Comparison of ENCODE assay signal across 8 cellular contexts in genomic region chr17:49191407-49191916, GRCh38. TPM values are rescaled to one million over a fixed set of nuclear protein-coding genes. Genes with fewer than 3 reads are reported as not detected.
DNase-seq lines count a peak whose midpoint lies in the region; ATAC-seq and TF ChIP-seq lines count a peak whose summit lies in the region.

No MANE protein-coding gene starts in this region.

- H2BK12ac ChIP-seq in neuronal stem cell (ENCODE audit: low read length), result no peak overlapping the region

- H2BK5ac ChIP-seq in neuronal stem cell (ENCODE audit: low read length), result peak overlapping the region; percentile 99

- H3K79me2 ChIP-seq in OCI-LY3 (ENCODE audit: low read length), result no peaks in the 10 kb centered on the region

- H3K4me3 ChIP-seq in BLaER1 (peak overlapping the region; percentile 88), OCI-LY3 (ENCODE audit: low read length) (peak overlapping the region; percentile 90), ectodermal cell (ENCODE audit: insufficient read depth, low read depth, low read length) (peak overlapping the region; percentile 90), neuronal stem cell (ENCODE audit: low read length in 2 of 2) (peak overlapping the region; percentile 79 to 95)

- H3K9me3 ChIP-seq in BLaER1 (peaks cover 7% of the 10 kb centered on the region), OCI-LY3 (ENCODE audit: insufficient read depth, low read length) (no peaks in the 10 kb centered on the region), ectodermal cell (ENCODE audit: control insufficient read depth, low read length) (no peaks in the 10 kb centered on the region), neuronal stem cell (replicated peaks in 1 of 2; ENCODE audit: control insufficient read depth in 2 of 2, insufficient read depth in 1 of 2, low read depth in 1 of 2, low read length in 2 of 2) (no peaks in the 10 kb centered on the region)

- H3K27ac ChIP-seq in BLaER1 (peak overlapping the region; percentile 100), OCI-LY3 (ENCODE audit: low read length) (peak overlapping the region; percentile 95), ectodermal cell (ENCODE audit: insufficient read depth, low read depth, low read length, poor library complexity, severe bottlenecking) (no peak overlapping the region), neuronal stem cell (replicated peaks; ENCODE audit: low read length) (peak overlapping the region; percentile 62)

- 3 to 4% methylated on average over 6 of the region's 8 CpGs for WGBS in ectodermal cell, 2 experiments
- WGBS in neuronal stem cell (ENCODE audit: extremely low coverage in 2 of 2, insufficient read length in 2 of 2, insufficient replicate concordance in 1 of 2), 2 donors, result no CpG with 5 or more reads among the region's 8 CpGs

- H3K23ac ChIP-seq in neuronal stem cell (ENCODE audit: low read depth, low read length, poor library complexity), result no peak overlapping the region

- ATAC-seq in GM21526 (IDR thresholded peaks at IDR 0.05; ENCODE audit: low FRiP score, unreplicated experiment), result peak; percentile 7
- ATAC-seq in HG03280 (IDR thresholded peaks at IDR 0.05; ENCODE audit: unreplicated experiment), result no peak

- H3K27me3 ChIP-seq in BLaER1, result no peaks in the 10 kb centered on the region
- no peaks in the 10 kb centered on the region for H3K27me3 ChIP-seq in OCI-LY3 (ENCODE audit: low read depth, low read length)
- no peaks in the 10 kb centered on the region for H3K27me3 ChIP-seq in ectodermal cell (ENCODE audit: control insufficient read depth, insufficient read depth, low read length, poor library complexity, severe bottlenecking)
- peaks cover 0 to 13% (median 0%) of the 10 kb centered on the region in 3 experiments for H3K27me3 ChIP-seq in neuronal stem cell (ENCODE audit: control insufficient read depth in 3 of 3, insufficient read depth in 3 of 3, low read depth in 1 of 3, low read length in 3 of 3)

- H4K8ac ChIP-seq in neuronal stem cell (ENCODE audit: low read depth, low read length), result no peak overlapping the region

- no peak for TF ChIP-seq CTCF in OCI-LY3 (IDR thresholded peaks at IDR 0.05; ENCODE audit: low read depth, low read length)

- H3K4me1 ChIP-seq in BLaER1, result peaks cover 28% of the 10 kb centered on the region
- peaks cover 17% of the 10 kb centered on the region for H3K4me1 ChIP-seq in OCI-LY3 (ENCODE audit: low read length)
- H3K4me1 ChIP-seq in ectodermal cell (ENCODE audit: control insufficient read depth, insufficient read depth, low read length), result no peaks in the 10 kb centered on the region
- H3K4me1 ChIP-seq in neuronal stem cell (ENCODE audit: control insufficient read depth in 2 of 2, insufficient read depth in 1 of 2, low read depth in 1 of 2, low read length in 2 of 2), result peaks cover 2% of the 10 kb centered on the region in 2 donors

- peak overlapping the region; percentile 96 for H2BK15ac ChIP-seq in neuronal stem cell (ENCODE audit: low read length)

- peak overlapping the region; percentile 74 for H2AFZ ChIP-seq in OCI-LY3 (ENCODE audit: low read depth, low read length)
- peak overlapping the region; percentile 99 for H2AFZ ChIP-seq in neuronal stem cell (ENCODE audit: low read length)

- H3K4ac ChIP-seq in neuronal stem cell (ENCODE audit: low read length), result no peak overlapping the region

- H3K79me1 ChIP-seq in neuronal stem cell (ENCODE audit: low read depth, low read length), result no peaks in the 10 kb centered on the region

- H4K20me1 ChIP-seq in BLaER1 (no peaks in the 10 kb centered on the region), OCI-LY3 (ENCODE audit: insufficient read depth, low read length) (no peaks in the 10 kb centered on the region)

- H4K91ac ChIP-seq in neuronal stem cell (ENCODE audit: low read depth, low read length, poor library complexity), result no peak overlapping the region

- no peak overlapping the region for H2AK5ac ChIP-seq in neuronal stem cell (ENCODE audit: low read depth, low read length)

- peak overlapping the region; percentile 100 for H3K18ac ChIP-seq in neuronal stem cell (ENCODE audit: low read length)

- H3K4me2 ChIP-seq in BLaER1 (peak overlapping the region; percentile 87), OCI-LY3 (ENCODE audit: low read length) (peak overlapping the region; percentile 74), neuronal stem cell (ENCODE audit: insufficient read depth, low read length, poor library complexity, severe bottlenecking) (peak overlapping the region; percentile 95)

- no peak overlapping the region for H3K14ac ChIP-seq in neuronal stem cell (ENCODE audit: low read length)

- H3K36me3 ChIP-seq in BLaER1, result no peaks in the 10 kb centered on the region
- H3K36me3 ChIP-seq in OCI-LY3 (replicated peaks; ENCODE audit: low read depth, low read length), result no peaks in the 10 kb centered on the region
- no peaks in the 10 kb centered on the region for H3K36me3 ChIP-seq in ectodermal cell (ENCODE audit: control insufficient read depth, insufficient read depth, low read length)
- H3K36me3 ChIP-seq in neuronal stem cell (replicated peaks in 1 of 2; ENCODE audit: control insufficient read depth in 2 of 2, insufficient read depth in 2 of 2, low read length in 2 of 2), result no peaks in the 10 kb centered on the region

- H2BK120ac ChIP-seq in neuronal stem cell (ENCODE audit: low read depth, low read length), result no peak overlapping the region

- peak overlapping the region; percentile 98 for H3K9ac ChIP-seq in BLaER1
- peak overlapping the region; percentile 97 for H3K9ac ChIP-seq in OCI-LY3 (ENCODE audit: low read length)
- peak overlapping the region; percentile 99 for H3K9ac ChIP-seq in neuronal stem cell (ENCODE audit: low read depth, low read length, poor library complexity)

- no peak for DNase-seq in neuronal stem cell (ENCODE audit: low spot score)
- no peak for DNase-seq in effector CD8-positive, alpha-beta T cell (lab: John Stamatoyannopoulos, UW)
- no peak for DNase-seq in activated effector memory CD4-positive, alpha-beta T cell treated with Interleukin-2 at 50 U/mL for 16 hours

RNA-seq across cellular contexts. Expression of gene GNGT2, which starts 18.9 kb away (rescaled TPM):
- polyA plus RNA-seq in ectodermal cell (2013, experiment 1 of 4), result not detected
- not detected for polyA plus RNA-seq in ectodermal cell (2013, experiment 2 of 4)
- not detected for polyA plus RNA-seq in ectodermal cell (2013, experiment 3 of 4)
- polyA plus RNA-seq in ectodermal cell (2013, experiment 4 of 4), result 0.36 TPM
- polyA plus RNA-seq in neuronal stem cell (2013, experiment 1 of 2), result 0.08 TPM
- 0.11 TPM for polyA plus RNA-seq in neuronal stem cell (2013, experiment 2 of 2)

RNA-seq across cellular contexts. Expression of gene ABI3, which starts 19.0 kb away (rescaled TPM):
- polyA plus RNA-seq in ectodermal cell (2013, experiment 1 of 4), result 0.83 TPM
- polyA plus RNA-seq in ectodermal cell (2013, experiment 2 of 4), result 0.50 TPM
- 0.59 TPM for polyA plus RNA-seq in ectodermal cell (2013, experiment 3 of 4)
- polyA plus RNA-seq in ectodermal cell (2013, experiment 4 of 4), result 0.36 TPM
- 0.22 TPM for polyA plus RNA-seq in neuronal stem cell (2013, experiment 1 of 2)
- polyA plus RNA-seq in neuronal stem cell (2013, experiment 2 of 2), result 0.22 TPM

RNA-seq across cellular contexts. Expression of gene PHOSPHO1, which starts 39.1 kb away (rescaled TPM):
- not detected for polyA plus RNA-seq in ectodermal cell (2013, experiment 1 of 4)
- polyA plus RNA-seq in ectodermal cell (2013, experiment 2 of 4), result 0.43 TPM
- 0.32 TPM for polyA plus RNA-seq in ectodermal cell (2013, experiment 3 of 4)
- not detected for polyA plus RNA-seq in ectodermal cell (2013, experiment 4 of 4)
- 0.10 TPM for polyA plus RNA-seq in neuronal stem cell (2013, experiment 1 of 2)
- polyA plus RNA-seq in neuronal stem cell (2013, experiment 2 of 2), result 0.07 TPM

RNA-seq across cellular contexts. Expression of gene B4GALNT2, which starts 58.9 kb away (rescaled TPM):
- 0.15 TPM for polyA plus RNA-seq in ectodermal cell (2013, experiment 1 of 4)
- polyA plus RNA-seq in ectodermal cell (2013, experiment 2 of 4), result not detected
- polyA plus RNA-seq in ectodermal cell (2013, experiment 3 of 4), result 0.11 TPM
- 0.04 TPM for polyA plus RNA-seq in ectodermal cell (2013, experiment 4 of 4)
- not detected for polyA plus RNA-seq in neuronal stem cell (2013, experiment 1 of 2)
- not detected for polyA plus RNA-seq in neuronal stem cell (2013, experiment 2 of 2)
